Comparison of ENCODE assay signal across 14 cellular contexts in the genomic region with DNA sequence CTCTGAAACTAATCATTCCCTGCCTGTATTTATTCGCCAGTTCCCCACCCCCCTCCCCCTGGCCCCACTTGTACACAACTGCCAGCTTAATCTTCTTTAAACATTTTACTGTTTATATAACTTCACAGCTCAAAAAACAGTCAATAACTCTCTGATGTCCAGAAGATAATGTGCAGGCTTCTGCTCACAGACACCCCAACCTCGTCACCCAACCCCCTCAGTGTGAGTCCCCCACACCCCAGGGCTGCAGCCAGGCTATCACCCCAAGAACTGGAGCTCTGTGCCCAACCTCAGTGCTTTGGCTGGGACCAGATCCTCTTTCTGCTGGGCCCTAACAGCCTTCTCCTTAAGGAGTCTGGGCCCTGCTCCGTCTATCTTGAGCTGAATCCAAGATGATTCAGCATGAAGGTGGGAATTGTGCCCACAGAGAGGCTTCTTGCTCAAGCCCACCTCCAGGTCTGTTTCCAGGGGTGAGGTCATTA. TPM values are rescaled to one million over a fixed set of nuclear protein-coding genes. Genes with fewer than 3 reads are reported as not detected.
DNase-seq lines count a peak whose midpoint lies in the region; ATAC-seq and TF ChIP-seq lines count a peak whose summit lies in the region.
"Had no signal": no experiment of that assay in that cellular context is flagged by ENCODE, and none has a peak within 500 bp of the region (broad histone marks: within the 10 kb centered on the region; RNA-seq: fewer than 3 reads in every experiment).

No MANE protein-coding gene starts in this region.

- H3K27me3 Mint-ChIP-seq in activated B cell treated with CpG ODN at 0.5 μM for 24 hours, result no peaks in the 10 kb centered on the region
- H3K27me3 Mint-ChIP-seq: CD8-positive, alpha-beta memory T cell had no signal

- intact Hi-C loops in activated B cell treated with CpG ODN at 0.5 μM for 24 hours (cut with micrococcal nuclease), result loop anchor here (2.0 kb wide), 1 partner anchor 21 kb away; no protein-coding TSS in a partner anchor

- peak; percentile 33 for DNase-seq in Daoy (ENCODE audit: low read depth)
- DNase-seq in activated B cell treated with CpG ODN at 0.5 μM for 24 hours, result no peak
- peak; percentile 10 for DNase-seq in fibroblast of the conjunctiva (ENCODE audit: low read depth)
- DNase-seq in stromal cell of bone marrow (ENCODE audit: low read depth), result peak; percentile 39
- DNase-seq in activated CD4-positive, alpha-beta T cell treated with anti-CD3 and anti-CD28 coated beads for 1 hour, result no peak
- DNase-seq: CD8-positive, alpha-beta memory T cell; heart left ventricle; kidney glomerular epithelial cell; NCI-H1694; NCI-H510A; stimulated activated CD4-positive, alpha-beta T cell treated with anti-CD3 and anti-CD28 coated beads, Interleukin-2, amount 100 ng/mL, for 24 hours; thyroid gland had no signal

- peak overlapping the region; percentile 41 for H3K27ac Mint-ChIP-seq in activated B cell treated with CpG ODN at 0.5 μM for 24 hours

- no peaks in the 10 kb centered on the region for H3K36me3 Mint-ChIP-seq in activated B cell treated with CpG ODN at 0.5 μM for 24 hours (ENCODE audit: low read depth)
- H3K36me3 Mint-ChIP-seq: CD8-positive, alpha-beta memory T cell had no signal

- no peak overlapping the region for H3K4me3 Mint-ChIP-seq in activated B cell treated with CpG ODN at 0.5 μM for 24 hours
- H3K4me3 Mint-ChIP-seq: CD8-positive, alpha-beta memory T cell had no signal

- peaks cover 25% of the 10 kb centered on the region for H3K4me1 Mint-ChIP-seq in activated B cell treated with CpG ODN at 0.5 μM for 24 hours

- peaks cover 3% of the 10 kb centered on the region for H3K9me3 Mint-ChIP-seq in activated B cell treated with CpG ODN at 0.5 μM for 24 hours

- CTCF ChIA-PET in activated B cell treated with CpG ODN at 0.5 μM for 24 hours (lab: Charles Lee), result interaction anchor here (0.8 kb wide), 1 partner anchor 172 kb away, joined by 3 read pairs; no protein-coding TSS in a partner anchor

- POLR2A ChIA-PET in activated B cell treated with CpG ODN at 0.5 μM for 24 hours (lab: Charles Lee), result interaction anchor here (0.8 to 1.9 kb wide), 3 partner anchors 33 to 41 kb away, joined by 3 to 6 read pairs (median 3); no protein-coding TSS in a partner anchor

- no peak for TF ChIP-seq CTCF in activated B cell treated with CpG ODN at 0.5 μM for 24 hours (IDR thresholded peaks at IDR 0.05)

- no peak for ATAC-seq in activated B cell treated with CpG ODN at 0.5 μM for 24 hours (ENCODE audit: low read depth)
- ATAC-seq in GM18907 (IDR thresholded peaks at IDR 0.05; ENCODE audit: unreplicated experiment), result no peak
- no peak for ATAC-seq in GM21390 (IDR thresholded peaks at IDR 0.05; ENCODE audit: unreplicated experiment)

RNA-seq across cellular contexts. Expression of a gene that starts 41.5 kb away (rescaled TPM):
- 56.9 and 78.3 TPM in 2 replicates for total RNA-seq in Daoy (2014; rRNA removed; shearing (Covaris generic))
- total RNA-seq in activated B cell treated with CpG ODN at 0.5 μM for 24 hours, result 211 and 232 TPM in 2 replicates

Comparison
In these comparisons a context has a peak if more than half of its experiments do, and no peak if none do; other contexts are left out.
1. DNase-seq: peak in Daoy (single experiment), fibroblast of the conjunctiva (single experiment) and stromal cell of bone marrow (single experiment); none in activated B cell treated with CpG ODN at 0.5 μM for 24 hours (single experiment) and activated CD4-positive, alpha-beta T cell treated with anti-CD3 and anti-CD28 coated beads for 1 hour (single experiment).